ENCODE assay signal across 24 cellular contexts in genomic region chr7:22843681-22844309, GRCh38.
"Had no signal": no experiment of that assay in that cellular context is flagged by ENCODE, and none has a peak within 500 bp of the region (broad histone marks: within the 10 kb centered on the region; RNA-seq: fewer than 3 reads in every experiment).

No MANE protein-coding gene starts in this region.

- DNase-seq: activated CD4-positive, alpha-beta T cell treated with anti-CD3 and anti-CD28 coated beads for 1 hour; activated CD8-positive, alpha-beta memory T cell treated with anti-CD3 and anti-CD28 coated beads for 24 hours; activated CD8-positive, alpha-beta memory T cell treated with anti-CD3 and anti-CD28 coated beads, Interleukin-2, amount 50 U/mL, for 4 hours; activated naive CD4-positive, alpha-beta T cell; activated T-cell treated with anti-CD3 and anti-CD28 coated beads, Interleukin-2, amount 50 U/mL, for 24 hours; effector CD4-positive, alpha-beta T cell; erythroblast; foreskin fibroblast; immature natural killer cell; kidney glomerular epithelial cell; left ventricle myocardium inferior; naive thymus-derived CD8-positive, alpha-beta T cell; right lobe of liver; stimulated activated CD4-positive, alpha-beta T cell treated with anti-CD3 and anti-CD28 coated beads, Interleukin-1b, Interleukin-23, amount 100 ng/mL, for 48 hours; stimulated activated naive CD8-positive, alpha-beta T cell treated with anti-CD3 and anti-CD28 coated beads, Interleukin-15, amount 100 ng/mL, for 72 hours; SW 1271; WERI-Rb-1 had no signal

- H3K27me3 ChIP-seq: neutrophil, right lobe of liver, tibial nerve had no signal

- H3K36me3 ChIP-seq: left ventricle myocardium inferior, neutrophil, right lobe of liver, tibial nerve, WERI-Rb-1 had no signal

- H3K4me3 ChIP-seq: left ventricle myocardium inferior, right lobe of liver, skin epidermis, tibial nerve had no signal

- H3K27me3 Mint-ChIP-seq: activated T-cell treated with anti-CD3 and anti-CD28 coated beads, Interleukin-2, amount 50 U/mL, for 24 hours had no signal

- H3K4me3 Mint-ChIP-seq: activated T-cell treated with anti-CD3 and anti-CD28 coated beads, Interleukin-2, amount 50 U/mL, for 24 hours; immature natural killer cell; mesothelial cell of epicardium; naive thymus-derived CD8-positive, alpha-beta T cell; stimulated activated naive CD8-positive, alpha-beta T cell treated with anti-CD3 and anti-CD28 coated beads, Interleukin-15, amount 100 ng/mL, for 72 hours; T-helper 2 cell treated with Interferon-gamma antibody and Interleukin-4, amounts not matched to agents 5 μg/mL and 100 μg/mL, for 36 hours had no signal

- H3K9me3 Mint-ChIP-seq: activated T-cell treated with anti-CD3 and anti-CD28 coated beads, Interleukin-2, amount 50 U/mL, for 24 hours; activated T-helper 2 cell treated with anti-CD3 and anti-CD28 coated beads, Interferon-gamma antibody, Interleukin-2, Interleukin-4, amounts not matched to agents 10 μg/mL and 5 μg/mL and 100 μg/mL, durations not matched to agents 14 hours and 24 hours and 36 hours; immature natural killer cell; naive thymus-derived CD8-positive, alpha-beta T cell; stimulated activated naive CD8-positive, alpha-beta T cell treated with anti-CD3 and anti-CD28 coated beads, Interleukin-15, amount 100 ng/mL, for 72 hours; T-helper 2 cell treated with Interferon-gamma antibody and Interleukin-4, amounts not matched to agents 5 μg/mL and 100 μg/mL, for 36 hours had no signal

- H3K4me1 ChIP-seq: parathyroid adenoma, right lobe of liver had no signal

- H3K27ac Mint-ChIP-seq: activated T-cell treated with anti-CD3 and anti-CD28 coated beads, Interleukin-2, amount 50 U/mL, for 24 hours; activated T-helper 2 cell treated with anti-CD3 and anti-CD28 coated beads, Interferon-gamma antibody, Interleukin-2, Interleukin-4, amounts not matched to agents 10 μg/mL and 5 μg/mL and 100 μg/mL, durations not matched to agents 14 hours and 24 hours and 36 hours; immature natural killer cell; mesothelial cell of epicardium; stimulated activated naive CD8-positive, alpha-beta T cell treated with anti-CD3 and anti-CD28 coated beads, Interleukin-15, amount 100 ng/mL, for 72 hours; T-helper 2 cell treated with Interferon-gamma antibody and Interleukin-4, amounts not matched to agents 5 μg/mL and 100 μg/mL, for 36 hours had no signal

- H3K9me3 ChIP-seq: left ventricle myocardium inferior, neutrophil, right lobe of liver, tibial nerve had no signal

- H3K27ac ChIP-seq: neutrophil, parathyroid adenoma, right lobe of liver, WERI-Rb-1 had no signal

- H3K36me3 Mint-ChIP-seq: immature natural killer cell; mesothelial cell of epicardium; naive thymus-derived CD8-positive, alpha-beta T cell had no signal

- ATAC-seq: naive thymus-derived CD8-positive, alpha-beta T cell; right lobe of liver; stimulated activated naive CD8-positive, alpha-beta T cell treated with anti-CD3 and anti-CD28 coated beads, Interleukin-15, amount 100 ng/mL, for 72 hours had no signal

- H3K4me1 Mint-ChIP-seq: immature natural killer cell; stimulated activated naive CD8-positive, alpha-beta T cell treated with anti-CD3 and anti-CD28 coated beads, Interleukin-15, amount 100 ng/mL, for 72 hours had no signal
